In the genomic region with DNA sequence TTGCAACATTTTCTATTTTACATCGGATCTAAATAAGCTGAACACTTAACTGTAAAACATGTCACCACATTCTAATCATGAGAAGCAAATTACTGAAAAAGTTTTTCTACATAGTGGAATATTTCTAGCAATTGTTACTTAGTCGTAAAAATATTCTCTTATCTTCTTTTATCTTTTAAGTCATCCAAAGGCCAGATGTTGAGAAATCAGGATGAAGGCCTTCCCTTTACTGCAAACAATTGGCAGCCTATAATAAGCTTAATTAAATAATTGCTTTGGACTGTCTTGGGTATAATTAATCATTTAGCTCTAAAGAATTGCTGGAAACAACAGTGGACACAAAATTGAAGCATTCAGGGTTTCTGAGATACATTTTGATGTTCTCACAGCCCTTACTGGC, we compare ENCODE assay signal across 21 cellular contexts.
A peak's percentile ranks its signal among the peaks of the same experiment; 100 is the strongest.
DNase-seq lines count a peak whose midpoint lies in the region; ATAC-seq, FAIRE-seq and TF ChIP-seq lines count a peak whose summit lies in the region.
"Had no signal": no experiment of that assay in that cellular context is flagged by ENCODE, and none has a peak within 500 bp of the region (broad histone marks: within the 10 kb centered on the region; RNA-seq: fewer than 3 reads in every experiment).

No MANE protein-coding gene starts in this region.

- dilution Hi-C loops in mammary epithelial cell (cut with HindIII; ENCODE audit: low sequenced_read_pairs), result no loop called here

- 9% methylated on average over 2 of the region's 2 CpGs for WGBS in mammary epithelial cell (ENCODE audit: low coverage, missing lambda C conversion rate)

- intact Hi-C loops in breast epithelium (cut with DNase I; ENCODE audit: low total_unique reads), result no loop called here
- intact Hi-C loops in mammary epithelial cell (cut with micrococcal nuclease), result no loop called here
- intact Hi-C loops in kidney (cut with DNase I), result no loop called here

- H3K9me3 ChIP-seq in breast epithelium (no peaks in the 10 kb centered on the region), mammary epithelial cell (replicated peaks; ENCODE audit: insufficient read depth, low read length) (no peaks in the 10 kb centered on the region), kidney (ENCODE audit: control insufficient read depth in 1 of 2, low read length in 2 of 2) (no peaks in the 10 kb centered on the region)
- H3K9me3 ChIP-seq: BE2C, HAP-1, Peyer's patch, SJSA1 had no signal

- peak overlapping the region; percentile 8 to 73 for H3K27ac ChIP-seq in breast epithelium
- no peak overlapping the region for H3K27ac ChIP-seq in mammary epithelial cell (ENCODE audit: insufficient read depth, low read depth, low read length)
- no peak overlapping the region for H3K27ac ChIP-seq in kidney (ENCODE audit: low read depth in 2 of 2, low read length in 2 of 2)
- H3K27ac ChIP-seq: Peyer's patch, SJSA1 had no signal

- H3K4me1 ChIP-seq in breast epithelium (no peaks in the 10 kb centered on the region), mammary epithelial cell (ENCODE audit: insufficient read depth, low read length) (no peaks in the 10 kb centered on the region), kidney (ENCODE audit: control insufficient read depth in 1 of 2, insufficient read depth in 1 of 2, low read depth in 1 of 2, low read length in 2 of 2) (peaks cover 0 to 3% of the 10 kb centered on the region in 2 donors)
- H3K4me1 ChIP-seq: BE2C, Peyer's patch, SJSA1 had no signal

- H3K36me3 ChIP-seq in breast epithelium (no peaks in the 10 kb centered on the region), mammary epithelial cell (ENCODE audit: insufficient read depth, low read length) (no peaks in the 10 kb centered on the region), kidney (ENCODE audit: control insufficient read depth in 1 of 2, insufficient read depth in 2 of 2, low read length in 2 of 2) (no peaks in the 10 kb centered on the region)
- H3K36me3 ChIP-seq: BE2C, HAP-1, Peyer's patch, SJSA1 had no signal

- TF ChIP-seq CTCF in breast epithelium (IDR thresholded peaks at IDR 0.05), result no peak
- no peak for TF ChIP-seq CTCF in mammary epithelial cell (conservative IDR thresholded peaks at IDR 0.05 in 1 of 2, IDR thresholded peaks at IDR 0.05 in 1 of 2; ENCODE audit: extremely low read depth in 1 of 2, insufficient read depth in 1 of 2, low read depth in 1 of 2, low read length in 2 of 2)
- TF ChIP-seq CTCF in kidney (IDR thresholded peaks at IDR 0.05; ENCODE audit: borderline replicate concordance, extremely low read depth, insufficient read depth), result no peak

- no peak overlapping the region for H3K9ac ChIP-seq in mammary epithelial cell (ENCODE audit: insufficient read depth, low read length)
- no peak overlapping the region for H3K9ac ChIP-seq in kidney (ENCODE audit: low read length in 2 of 2)

- no peak overlapping the region for H2AFZ ChIP-seq in mammary epithelial cell (ENCODE audit: low read depth, low read length)

- no peak overlapping the region for H3K4me2 ChIP-seq in mammary epithelial cell (ENCODE audit: insufficient read depth, low read depth, low read length)

- H4K20me1 ChIP-seq in mammary epithelial cell (ENCODE audit: insufficient read depth, low read length), result no peaks in the 10 kb centered on the region

- no peak for ATAC-seq in GM19452 (IDR thresholded peaks at IDR 0.05; ENCODE audit: unreplicated experiment)
- no peak for ATAC-seq in GM19395 (IDR thresholded peaks at IDR 0.05; ENCODE audit: unreplicated experiment)
- ATAC-seq: K562 had no signal

- no peaks in the 10 kb centered on the region for H3K27me3 ChIP-seq in breast epithelium
- H3K27me3 ChIP-seq in mammary epithelial cell (ENCODE audit: insufficient read depth, low read length), result no peaks in the 10 kb centered on the region
- H3K27me3 ChIP-seq: BE2C, Peyer's patch, SJSA1 had no signal

- BruUV-seq in mammary epithelial cell (replicated peaks; lab: Mats Ljungman, UMichigan), result no TSS peak

- no peak for DNase-seq in breast epithelium (ENCODE audit: low spot score in 2 of 2)
- DNase-seq in mammary epithelial cell, result no peak
- DNase-seq in amniotic epithelial cell (ENCODE audit: low read depth), result peak; percentile 28
- no peak for DNase-seq in kidney
- DNase-seq in NCI-H1092 (lab: John Stamatoyannopoulos, UW), result no peak
- no peak for DNase-seq in activated CD4-positive, alpha-beta T cell treated with anti-CD3 and anti-CD28 coated beads for 48 hours
- DNase-seq: 8988T; BE2C; CD4-positive, CD25-positive, alpha-beta regulatory T cell; COR-L47; GDM1; MV-4-11; NCI-H1417 treated with DMSO at 0.1 percent for 48 hours; NCI-H1930; NCI-H526; Peyer's patch had no signal

- in situ Hi-C loops in mammary epithelial cell (cut with MboI; ENCODE audit: low sequenced_read_pairs in 2 of 2), result no loop called here

- peak; percentile 92 for FAIRE-seq in kidney (lab: Jason Lieb, UNC)
- FAIRE-seq: K562 had no signal

- no peak for TF ChIP-seq POLR2A in breast epithelium (IDR thresholded peaks at IDR 0.05)

- H3K4me3 ChIP-seq in breast epithelium (no peak overlapping the region), mammary epithelial cell (replicated peaks in 1 of 3; ENCODE audit: insufficient read depth in 1 of 3, low read depth in 2 of 3, low read length in 3 of 3) (no peak overlapping the region), kidney (ENCODE audit: low read length in 2 of 2) (no peak overlapping the region)
- H3K4me3 ChIP-seq: HAP-1, K562, Peyer's patch, SJSA1 had no signal

- H3K79me2 ChIP-seq in mammary epithelial cell (ENCODE audit: insufficient read depth, low read length), result no peaks in the 10 kb centered on the region

- CTCF ChIA-PET in mammary epithelial cell (lab: Charles Lee; ENCODE audit: low non-redundant PET), result no interaction called here

Comparison
In these comparisons a context has a peak if more than half of its experiments do, and no peak if none do; other contexts are left out.
1. H3K27ac ChIP-seq: peak in breast epithelium (2 of 2); none in mammary epithelial cell (single experiment) and kidney (0 of 2).